In genomic region chr2:48036312-48036711, GRCh38 we compare ENCODE assay signal across 40 cellular contexts.
"Had no signal": no experiment of that assay in that cellular context is flagged by ENCODE, and none has a peak within 500 bp of the region (broad histone marks: within the 10 kb centered on the region; RNA-seq: fewer than 3 reads in every experiment).

No MANE protein-coding gene starts in this region.

- H3K4me3 Mint-ChIP-seq: activated naive CD4-positive, alpha-beta T cell treated with anti-CD3 and anti-CD28 coated beads for 36 hours; activated naive CD4-positive, alpha-beta T cell treated with anti-CD3 and anti-CD28 coated beads, Interleukin-2, amount 10 ng/mL, durations not matched to agents 7 days and 5 days; activated naive CD4-positive, alpha-beta T cell treated with anti-CD3 and anti-CD28 coated beads, Interleukin-2, amount 50 U/mL, for 24 hours; activated naive CD8-positive, alpha-beta T cell; activated naive CD8-positive, alpha-beta T cell treated with anti-CD3 and anti-CD28 coated beads for 36 hours; activated naive CD8-positive, alpha-beta T cell treated with anti-CD3 and anti-CD28 coated beads, Interleukin-2, amount 10 ng/mL, durations not matched to agents 7 days and 5 days; activated naive CD8-positive, alpha-beta T cell treated with anti-CD3 and anti-CD28 coated beads, Interleukin-2, amount 50 U/mL, for 24 hours; activated T-cell treated with anti-CD3 and anti-CD28 coated beads, Interleukin-2, amount 50 U/mL, for 24 hours; activated T-cell treated with anti-CD3 and anti-CD28 coated beads, Interleukin-2, amount 50 U/mL, for 4 hours; activated T-cell treated with anti-CD3 and anti-CD28 coated beads, Interleukin-2, amount 50 U/mL, for 72 hours; activated T-helper 1 cell treated with anti-CD3 and anti-CD28 coated beads, Interleukin-12 subunit alpha, Interleukin-12 subunit beta, Interleukin-2, Interleukin-4 antibody, amounts not matched to agents 30 ng/mL and 10 ng/mL and 1 ng/mL, durations not matched to agents 14 hours and 24 hours and 36 hours; activated T-helper 17 cell treated with anti-CD3 and anti-CD28 coated beads, Interleukin-2, amount 50 U/mL, for 72 hours; brain; central memory CD8-positive, alpha-beta T cell had no signal

- H3K27ac Mint-ChIP-seq: activated naive CD4-positive, alpha-beta T cell treated with anti-CD3 and anti-CD28 coated beads for 36 hours; activated naive CD4-positive, alpha-beta T cell treated with anti-CD3 and anti-CD28 coated beads, Interleukin-2, amount 10 ng/mL, durations not matched to agents 7 days and 5 days; activated naive CD4-positive, alpha-beta T cell treated with anti-CD3 and anti-CD28 coated beads, Interleukin-2, amount 50 U/mL, for 24 hours; activated naive CD4-positive, alpha-beta T cell treated with anti-CD3 and anti-CD28 coated beads, Interleukin-2, amount 50 U/mL, for 72 hours; activated naive CD8-positive, alpha-beta T cell; activated naive CD8-positive, alpha-beta T cell treated with anti-CD3 and anti-CD28 coated beads for 36 hours; activated naive CD8-positive, alpha-beta T cell treated with anti-CD3 and anti-CD28 coated beads, Interleukin-2, amount 10 ng/mL, durations not matched to agents 7 days and 5 days; activated naive CD8-positive, alpha-beta T cell treated with anti-CD3 and anti-CD28 coated beads, Interleukin-2, amount 50 U/mL, for 24 hours; activated T-cell treated with anti-CD3 and anti-CD28 coated beads, Interleukin-2, amount 50 U/mL, for 24 hours; activated T-cell treated with anti-CD3 and anti-CD28 coated beads, Interleukin-2, amount 50 U/mL, for 72 hours; activated T-helper 1 cell treated with anti-CD3 and anti-CD28 coated beads, Interleukin-12 subunit alpha, Interleukin-12 subunit beta, Interleukin-2, Interleukin-4 antibody, amounts not matched to agents 30 ng/mL and 10 ng/mL and 1 ng/mL, durations not matched to agents 14 hours and 24 hours and 36 hours; activated T-helper 17 cell treated with anti-CD3 and anti-CD28 coated beads, Interleukin-2, amount 50 U/mL, for 72 hours; activated T-helper 2 cell treated with anti-CD3 and anti-CD28 coated beads, Interferon-gamma antibody, Interleukin-2, Interleukin-4, amounts not matched to agents 10 μg/mL and 5 μg/mL and 100 μg/mL, durations not matched to agents 14 hours and 24 hours and 36 hours; brain had no signal

- H3K9me3 Mint-ChIP-seq: activated T-helper 1 cell treated with anti-CD3 and anti-CD28 coated beads, Interleukin-12 subunit alpha, Interleukin-12 subunit beta, Interleukin-2, Interleukin-4 antibody, amounts not matched to agents 30 ng/mL and 10 ng/mL and 1 ng/mL, durations not matched to agents 14 hours and 24 hours and 36 hours; activated T-helper 17 cell treated with anti-CD3 and anti-CD28 coated beads, Interleukin-2, amount 50 U/mL, for 72 hours; central memory CD8-positive, alpha-beta T cell had no signal

- H3K27ac ChIP-seq: adrenal gland, ascending aorta, body of pancreas, brain microvascular endothelial cell, breast epithelium, cardiac muscle cell had no signal

- H3K36me3 Mint-ChIP-seq: activated naive CD4-positive, alpha-beta T cell treated with anti-CD3 and anti-CD28 coated beads, Interleukin-2, amount 10 ng/mL, durations not matched to agents 7 days and 5 days; brain had no signal

- H3K4me3 ChIP-seq: adrenal gland, ascending aorta, body of pancreas, breast epithelium, cardiac muscle cell had no signal

- H3K4me1 ChIP-seq: adrenal gland, ascending aorta, body of pancreas, breast epithelium had no signal

- H3K27me3 Mint-ChIP-seq: activated naive CD4-positive, alpha-beta T cell treated with anti-CD3 and anti-CD28 coated beads, Interleukin-2, amount 50 U/mL, for 24 hours; activated naive CD8-positive, alpha-beta T cell; activated naive CD8-positive, alpha-beta T cell treated with anti-CD3 and anti-CD28 coated beads, Interleukin-2, amount 50 U/mL, for 24 hours; activated T-cell treated with anti-CD3 and anti-CD28 coated beads, Interleukin-2, amount 50 U/mL, for 24 hours; activated T-helper 17 cell treated with anti-CD3 and anti-CD28 coated beads, Interleukin-2, amount 50 U/mL, for 72 hours had no signal

- DNase-seq: activated effector memory CD4-positive, alpha-beta T cell treated with anti-CD3 and anti-CD28 coated beads, Interleukin-2, amount 50 U/mL, for 16 hours; activated effector memory CD4-positive, alpha-beta T cell treated with Interleukin-2 at 50 U/mL for 16 hours; activated gamma-delta T cell; activated gamma-delta T cell treated with Interleukin-2 at 50 U/mL for 16 hours; activated naive CD4-positive, alpha-beta T cell; activated naive CD4-positive, alpha-beta T cell treated with anti-CD3 and anti-CD28 coated beads for 36 hours; activated naive CD4-positive, alpha-beta T cell treated with anti-CD3 and anti-CD28 coated beads, Interleukin-2, amount 10 ng/mL, durations not matched to agents 7 days and 5 days; activated naive CD4-positive, alpha-beta T cell treated with anti-CD3 and anti-CD28 coated beads, Interleukin-2, amount 50 U/mL, for 16 hours; activated naive CD4-positive, alpha-beta T cell treated with Interleukin-2 at 50 U/mL for 16 hours; activated naive CD8-positive, alpha-beta T cell treated with anti-CD3 and anti-CD28 coated beads for 36 hours; activated naive CD8-positive, alpha-beta T cell treated with anti-CD3 and anti-CD28 coated beads, Interleukin-2, amount 10 ng/mL, durations not matched to agents 7 days and 5 days; activated naive CD8-positive, alpha-beta T cell treated with anti-CD3 and anti-CD28 coated beads, Interleukin-2, amount 50 U/mL, for 24 hours; activated T-cell treated with anti-CD3 and anti-CD28 coated beads, Interleukin-2, amount 50 U/mL, for 1 hour; activated T-cell treated with anti-CD3 and anti-CD28 coated beads, Interleukin-2, amount 50 U/mL, for 24 hours; activated T-cell treated with anti-CD3 and anti-CD28 coated beads, Interleukin-2, amount 50 U/mL, for 4 hours; activated T-cell treated with anti-CD3 and anti-CD28 coated beads, Interleukin-2, amount 50 U/mL, for 48 hours; activated T-cell treated with anti-CD3 and anti-CD28 coated beads, Interleukin-2, amount 50 U/mL, for 72 hours; adrenal gland; amniotic stem cell; amygdala; anterior cingulate cortex; aorta; body of pancreas; brain microvascular endothelial cell; caudate nucleus; central memory CD4-positive, alpha-beta T cell; cerebellar nuclear complex had no signal

- H3K4me1 Mint-ChIP-seq: activated naive CD4-positive, alpha-beta T cell treated with anti-CD3 and anti-CD28 coated beads, Interleukin-2, amount 10 ng/mL, durations not matched to agents 7 days and 5 days; activated naive CD8-positive, alpha-beta T cell treated with anti-CD3 and anti-CD28 coated beads, Interleukin-2, amount 10 ng/mL, durations not matched to agents 7 days and 5 days; brain; central memory CD8-positive, alpha-beta T cell had no signal

- H3K27me3 ChIP-seq: adrenal gland, ascending aorta, body of pancreas, brain microvascular endothelial cell, breast epithelium, cardiac muscle cell had no signal

- FAIRE-seq: astrocyte, bronchial epithelial cell had no signal

- H3K9me3 ChIP-seq: adrenal gland, body of pancreas had no signal

- H3K36me3 ChIP-seq: adrenal gland, ascending aorta, brain microvascular endothelial cell, breast epithelium, cardiac muscle cell had no signal

- ATAC-seq: activated naive CD4-positive, alpha-beta T cell treated with anti-CD3 and anti-CD28 coated beads, Interleukin-2, amount 50 U/mL, for 72 hours; activated naive CD8-positive, alpha-beta T cell treated with anti-CD3 and anti-CD28 coated beads, Interleukin-2, amount 50 U/mL, for 24 hours; activated T-cell treated with anti-CD3 and anti-CD28 coated beads, Interleukin-2, amount 50 U/mL, for 4 hours; activated T-cell treated with anti-CD3 and anti-CD28 coated beads, Interleukin-2, amount 50 U/mL, for 72 hours; activated T-helper 17 cell treated with anti-CD3 and anti-CD28 coated beads, Interleukin-2, amount 50 U/mL, for 72 hours; body of pancreas had no signal
